24 cellular contexts compared by ENCODE assay signal in the genomic region with DNA sequence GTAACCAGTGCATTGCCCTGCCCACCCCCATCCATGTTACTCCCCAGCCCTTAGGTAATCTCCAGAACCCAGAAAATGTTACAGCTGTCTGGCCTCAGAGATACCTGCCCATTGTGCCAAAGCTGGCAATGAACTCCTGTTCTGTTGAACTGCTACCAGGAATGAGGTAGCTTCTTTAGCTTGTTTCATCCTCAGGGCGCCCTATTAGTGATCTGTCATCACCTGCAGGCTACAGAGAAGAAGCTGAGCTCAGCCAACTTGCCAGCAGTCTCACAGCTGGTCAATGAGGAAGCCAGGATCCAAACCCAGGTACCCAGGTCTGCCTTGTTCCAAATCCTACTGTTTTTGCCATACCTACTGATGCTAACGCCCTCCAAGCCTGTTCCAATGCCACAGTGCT.
"Had no signal": no experiment of that assay in that cellular context is flagged by ENCODE, and none has a peak within 500 bp of the region (broad histone marks: within the 10 kb centered on the region; RNA-seq: fewer than 3 reads in every experiment).

No MANE protein-coding gene starts in this region.

- H3K4me3 Mint-ChIP-seq: activated naive CD8-positive, alpha-beta T cell treated with anti-CD3 and anti-CD28 coated beads for 36 hours; activated T-cell treated with anti-CD3 and anti-CD28 coated beads, Interleukin-2, amount 50 U/mL, for 24 hours; dendritic cell treated with granulocyte-macrophage colony-stimulating factor and Interleukin-4, amounts not matched to agents 40 ng/mL and 50 ng/mL, for 4 days; mesothelial cell of epicardium; naive thymus-derived CD8-positive, alpha-beta T cell; neural progenitor cell; stimulated activated effector memory CD8-positive, alpha-beta T cell treated with anti-CD3 and anti-CD28 coated beads, Interleukin-12 subunit alpha, Interleukin-12 subunit beta, amount 100 ng/mL, for 72 hours; stimulated activated naive CD8-positive, alpha-beta T cell treated with anti-CD3 and anti-CD28 coated beads, Interleukin-15, amount 100 ng/mL, for 72 hours had no signal

- H3K9me3 Mint-ChIP-seq: activated naive CD8-positive, alpha-beta T cell treated with anti-CD3 and anti-CD28 coated beads for 36 hours; activated T-cell treated with anti-CD3 and anti-CD28 coated beads, Interleukin-2, amount 50 U/mL, for 24 hours; activated T-helper 2 cell treated with anti-CD3 and anti-CD28 coated beads, Interferon-gamma antibody, Interleukin-2, Interleukin-4, amounts not matched to agents 10 μg/mL and 5 μg/mL and 100 μg/mL, durations not matched to agents 14 hours and 24 hours and 36 hours; dendritic cell treated with granulocyte-macrophage colony-stimulating factor and Interleukin-4, amounts not matched to agents 40 ng/mL and 50 ng/mL, for 4 days; neural progenitor cell; stimulated activated effector memory CD8-positive, alpha-beta T cell treated with anti-CD3 and anti-CD28 coated beads, Interleukin-12 subunit alpha, Interleukin-12 subunit beta, amount 100 ng/mL, for 72 hours; stimulated activated naive CD8-positive, alpha-beta T cell treated with anti-CD3 and anti-CD28 coated beads, Interleukin-15, amount 100 ng/mL, for 72 hours had no signal

- H3K4me1 Mint-ChIP-seq: activated naive CD8-positive, alpha-beta T cell treated with anti-CD3 and anti-CD28 coated beads for 36 hours; naive thymus-derived CD8-positive, alpha-beta T cell; stimulated activated effector memory CD8-positive, alpha-beta T cell treated with anti-CD3 and anti-CD28 coated beads, Interleukin-12 subunit alpha, Interleukin-12 subunit beta, amount 100 ng/mL, for 72 hours; stimulated activated naive CD8-positive, alpha-beta T cell treated with anti-CD3 and anti-CD28 coated beads, Interleukin-15, amount 100 ng/mL, for 72 hours had no signal

- H3K9me3 ChIP-seq: left lung, transverse colon had no signal

- H3K27ac ChIP-seq: left lung, neural progenitor cell had no signal

- H3K27me3 ChIP-seq: left lung, neural progenitor cell, transverse colon had no signal

- H3K27ac Mint-ChIP-seq: activated naive CD8-positive, alpha-beta T cell treated with anti-CD3 and anti-CD28 coated beads for 36 hours; activated T-cell treated with anti-CD3 and anti-CD28 coated beads, Interleukin-2, amount 50 U/mL, for 24 hours; activated T-helper 2 cell treated with anti-CD3 and anti-CD28 coated beads, Interferon-gamma antibody, Interleukin-2, Interleukin-4, amounts not matched to agents 10 μg/mL and 5 μg/mL and 100 μg/mL, durations not matched to agents 14 hours and 24 hours and 36 hours; dendritic cell treated with granulocyte-macrophage colony-stimulating factor and Interleukin-4, amounts not matched to agents 40 ng/mL and 50 ng/mL, for 4 days; mesothelial cell of epicardium; naive thymus-derived CD8-positive, alpha-beta T cell; stimulated activated effector memory CD8-positive, alpha-beta T cell treated with anti-CD3 and anti-CD28 coated beads, Interleukin-12 subunit alpha, Interleukin-12 subunit beta, amount 100 ng/mL, for 72 hours had no signal

- DNase-seq: activated CD4-positive, alpha-beta T cell treated with anti-CD3 and anti-CD28 coated beads for 1 hour; activated CD4-positive, alpha-beta T cell treated with anti-CD3 and anti-CD28 coated beads, Interleukin-2, amount 50 U/mL, for 4 hours; activated CD8-positive, alpha-beta memory T cell treated with anti-CD3 and anti-CD28 coated beads for 24 hours; activated CD8-positive, alpha-beta memory T cell treated with anti-CD3 and anti-CD28 coated beads, Interleukin-2, amount 50 U/mL, for 4 hours; activated naive CD4-positive, alpha-beta T cell treated with Interleukin-2 at 50 U/mL for 16 hours; activated naive CD8-positive, alpha-beta T cell treated with anti-CD3 and anti-CD28 coated beads for 36 hours; activated T-cell treated with anti-CD3 and anti-CD28 coated beads, Interleukin-2, amount 50 U/mL, for 24 hours; effector CD8-positive, alpha-beta T cell; erythroblast; foreskin fibroblast; hippocampal formation; kidney glomerular epithelial cell; left lung; mammary epithelial cell; naive thymus-derived CD8-positive, alpha-beta T cell; stimulated activated CD4-positive, alpha-beta T cell treated with anti-CD3 and anti-CD28 coated beads, Interleukin-1b, Interleukin-23, amount 100 ng/mL, for 48 hours; stimulated activated naive CD8-positive, alpha-beta T cell treated with anti-CD3 and anti-CD28 coated beads, Interleukin-15, amount 100 ng/mL, for 72 hours; T-helper 1 cell; transverse colon had no signal

- H3K27me3 Mint-ChIP-seq: activated T-cell treated with anti-CD3 and anti-CD28 coated beads, Interleukin-2, amount 50 U/mL, for 24 hours; stimulated activated naive CD8-positive, alpha-beta T cell treated with anti-CD3 and anti-CD28 coated beads, Interleukin-15, amount 100 ng/mL, for 72 hours had no signal

- H3K4me3 ChIP-seq: left lung, neural progenitor cell, transverse colon had no signal

- ATAC-seq: left lung; naive thymus-derived CD8-positive, alpha-beta T cell; stimulated activated effector memory CD8-positive, alpha-beta T cell treated with anti-CD3 and anti-CD28 coated beads, Interleukin-12 subunit alpha, Interleukin-12 subunit beta, amount 100 ng/mL, for 72 hours; stimulated activated naive CD8-positive, alpha-beta T cell treated with anti-CD3 and anti-CD28 coated beads, Interleukin-15, amount 100 ng/mL, for 72 hours had no signal

- H3K36me3 Mint-ChIP-seq: activated naive CD8-positive, alpha-beta T cell treated with anti-CD3 and anti-CD28 coated beads for 36 hours; mesothelial cell of epicardium; naive thymus-derived CD8-positive, alpha-beta T cell; neural progenitor cell; stimulated activated effector memory CD8-positive, alpha-beta T cell treated with anti-CD3 and anti-CD28 coated beads, Interleukin-12 subunit alpha, Interleukin-12 subunit beta, amount 100 ng/mL, for 72 hours had no signal
